ENCODE assay signal across 1 cellular context in genomic region chr14:105045710-105046326, GRCh38.
TF ChIP-seq lines count a peak whose summit lies in the region.

No MANE protein-coding gene starts in this region.

TF ChIP-seq in HepG2, 621 proteins besides CTCF, POLR2A, EP300 and RAD21 (continued from another document and continues in another):
- TF ChIP-seq ZHX2 (IDR thresholded peaks at IDR 0.05; ENCODE audit: low read depth) (no peak), ZHX2 (CRISPR knock-in tag; IDR thresholded peaks at IDR 0.05; ENCODE audit: borderline replicate concordance) (no peak), CBX1 (IDR thresholded peaks at IDR 0.05; ENCODE audit: low read depth) (no peak), GTF3A (CRISPR knock-in tag; conservative IDR thresholded peaks at IDR 0.05) (no peak), PRPF4 (IDR thresholded peaks at IDR 0.05; ENCODE audit: low read depth, low read length, poor library complexity, severe bottlenecking) (no peak), ZFP90 (CRISPR knock-in tag; IDR thresholded peaks at IDR 0.05; ENCODE audit: borderline replicate concordance) (no peak), SP4 (CRISPR knock-in tag; IDR thresholded peaks at IDR 0.05) (peak; percentile 63), CENPX (CRISPR knock-in tag; IDR thresholded peaks at IDR 0.05) (no peak), PAX8 (CRISPR knock-in tag; IDR thresholded peaks at IDR 0.05; ENCODE audit: borderline replicate concordance) (0 out of 2 replicates have a peak, but pooled peaks have one; percentile 39), NR2C2 (CRISPR knock-in tag; IDR thresholded peaks at IDR 0.05; ENCODE audit: borderline replicate concordance) (0 out of 2 replicates have a peak, but pooled peaks have one; percentile 19), RFXANK (CRISPR knock-in tag; IDR thresholded peaks at IDR 0.05) (no peak), KDM1A (CRISPR knock-in tag; IDR thresholded peaks at IDR 0.05) (no peak), ZNF761 (CRISPR knock-in tag; conservative IDR thresholded peaks at IDR 0.05) (no peak), ZNF530 (CRISPR knock-in tag; IDR thresholded peaks at IDR 0.05; ENCODE audit: low read depth) (no peak), ZFP82 (CRISPR knock-in tag; IDR thresholded peaks at IDR 0.05; ENCODE audit: borderline replicate concordance) (no peak), RAD51 (IDR thresholded peaks at IDR 0.05; ENCODE audit: borderline replicate concordance) (no peak), ZNF251 (CRISPR knock-in tag; IDR thresholded peaks at IDR 0.05) (no peak), NR1H2 (CRISPR knock-in tag; IDR thresholded peaks at IDR 0.05; ENCODE audit: borderline replicate concordance, low read depth) (no peak), ZNF136 (CRISPR knock-in tag; IDR thresholded peaks at IDR 0.05; ENCODE audit: low read depth) (no peak), YEATS4 (CRISPR knock-in tag; IDR thresholded peaks at IDR 0.05; ENCODE audit: borderline replicate concordance) (no peak), ZNF121 (CRISPR knock-in tag; IDR thresholded peaks at IDR 0.05) (no peak), ZNF564 (CRISPR knock-in tag; IDR thresholded peaks at IDR 0.05) (no peak), ZMYM3 (CRISPR knock-in tag; IDR thresholded peaks at IDR 0.05) (no peak), RBAK (CRISPR knock-in tag; IDR thresholded peaks at IDR 0.05) (no peak), ZNF790 (CRISPR knock-in tag; IDR thresholded peaks at IDR 0.05; ENCODE audit: borderline replicate concordance) (no peak), THAP11 (CRISPR knock-in tag; IDR thresholded peaks at IDR 0.05) (peak; percentile 40; the same call in 1 of the 2 replicates), ZNF749 (CRISPR knock-in tag; IDR thresholded peaks at IDR 0.05; ENCODE audit: borderline replicate concordance) (0 out of 2 replicates have a peak, but pooled peaks have one; percentile 34), ZNF207 (IDR thresholded peaks at IDR 0.05; ENCODE audit: borderline replicate concordance) (no peak), NFATC3 (CRISPR knock-in tag; IDR thresholded peaks at IDR 0.05) (no peak), SKIL (CRISPR knock-in tag; IDR thresholded peaks at IDR 0.05; ENCODE audit: borderline replicate concordance) (no peak), ZFX (CRISPR knock-in tag; IDR thresholded peaks at IDR 0.05; ENCODE audit: low read depth) (0 out of 2 replicates have a peak, but pooled peaks have one; percentile 43), SNAPC2 (CRISPR knock-in tag; IDR thresholded peaks at IDR 0.05) (no peak), ISX (CRISPR knock-in tag; conservative IDR thresholded peaks at IDR 0.05) (no peak), MAFF (IDR thresholded peaks at IDR 0.05; ENCODE audit: low read depth, low read length) (no peak), MTERF4 (CRISPR knock-in tag; IDR thresholded peaks at IDR 0.05) (no peak), GZF1 (CRISPR knock-in tag; IDR thresholded peaks at IDR 0.05) (no peak), KAT8 (CRISPR knock-in tag; IDR thresholded peaks at IDR 0.05) (peak; percentile 52), CAMTA2 (CRISPR knock-in tag; IDR thresholded peaks at IDR 0.05; ENCODE audit: borderline replicate concordance) (peak; percentile 84; the same call in 1 of the 2 replicates), IKZF1 (IDR thresholded peaks at IDR 0.05) (no peak), ZNF615 (CRISPR knock-in tag; IDR thresholded peaks at IDR 0.05; ENCODE audit: borderline replicate concordance) (no peak), ZNF737 (CRISPR knock-in tag; IDR thresholded peaks at IDR 0.05; ENCODE audit: borderline replicate concordance) (no peak), USF2 (IDR thresholded peaks at IDR 0.05; ENCODE audit: low read depth, low read length) (no peak), USF2 (CRISPR knock-in tag; IDR thresholded peaks at IDR 0.05; ENCODE audit: borderline replicate concordance) (no peak), BRD4 (CRISPR knock-in tag; IDR thresholded peaks at IDR 0.05) (no peak), ZNF629 (CRISPR knock-in tag; conservative IDR thresholded peaks at IDR 0.05) (0 out of 2 replicates have a peak, but pooled peaks have one; percentile 6), DDIT3 (CRISPR knock-in tag; IDR thresholded peaks at IDR 0.05) (no peak), NCOA2 (CRISPR knock-in tag; IDR thresholded peaks at IDR 0.05) (0 out of 2 replicates have a peak, but pooled peaks have one; percentile 18), FLYWCH1 (CRISPR knock-in tag; IDR thresholded peaks at IDR 0.05) (no peak), NFE2L1 (CRISPR knock-in tag; IDR thresholded peaks at IDR 0.05; ENCODE audit: borderline replicate concordance) (no peak), SMAD3 (CRISPR knock-in tag; IDR thresholded peaks at IDR 0.05) (no peak), WIZ (CRISPR knock-in tag; IDR thresholded peaks at IDR 0.05) (no peak)
- TF ChIP-seq, protein P1, sequence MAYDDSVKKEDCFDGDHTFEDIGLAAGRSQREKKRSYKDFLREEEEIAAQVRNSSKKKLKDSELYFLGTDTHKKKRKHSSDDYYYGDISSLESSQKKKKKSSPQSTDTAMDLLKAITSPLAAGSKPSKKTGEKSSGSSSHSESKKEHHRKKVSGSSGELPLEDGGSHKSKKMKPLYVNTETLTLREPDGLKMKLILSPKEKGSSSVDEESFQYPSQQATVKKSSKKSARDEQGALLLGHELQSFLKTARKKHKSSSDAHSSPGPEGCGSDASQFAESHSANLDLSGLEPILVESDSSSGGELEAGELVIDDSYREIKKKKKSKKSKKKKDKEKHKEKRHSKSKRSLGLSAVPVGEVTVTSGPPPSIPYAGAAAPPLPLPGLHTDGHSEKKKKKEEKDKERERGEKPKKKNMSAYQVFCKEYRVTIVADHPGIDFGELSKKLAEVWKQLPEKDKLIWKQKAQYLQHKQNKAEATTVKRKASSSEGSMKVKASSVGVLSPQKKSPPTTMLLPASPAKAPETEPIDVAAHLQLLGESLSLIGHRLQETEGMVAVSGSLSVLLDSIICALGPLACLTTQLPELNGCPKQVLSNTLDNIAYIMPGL (CRISPR knock-in tag; IDR thresholded peaks at IDR 0.05; ENCODE audit: borderline replicate concordance in 1 of 2, low read depth in 1 of 2) = peak; percentile 94 to 95
- TF ChIP-seq, protein P2, sequence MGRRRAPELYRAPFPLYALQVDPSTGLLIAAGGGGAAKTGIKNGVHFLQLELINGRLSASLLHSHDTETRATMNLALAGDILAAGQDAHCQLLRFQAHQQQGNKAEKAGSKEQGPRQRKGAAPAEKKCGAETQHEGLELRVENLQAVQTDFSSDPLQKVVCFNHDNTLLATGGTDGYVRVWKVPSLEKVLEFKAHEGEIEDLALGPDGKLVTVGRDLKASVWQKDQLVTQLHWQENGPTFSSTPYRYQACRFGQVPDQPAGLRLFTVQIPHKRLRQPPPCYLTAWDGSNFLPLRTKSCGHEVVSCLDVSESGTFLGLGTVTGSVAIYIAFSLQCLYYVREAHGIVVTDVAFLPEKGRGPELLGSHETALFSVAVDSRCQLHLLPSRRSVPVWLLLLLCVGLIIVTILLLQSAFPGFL (CRISPR knock-in tag; IDR thresholded peaks at IDR 0.05) = no peak
- TF ChIP-seq, protein P3, sequence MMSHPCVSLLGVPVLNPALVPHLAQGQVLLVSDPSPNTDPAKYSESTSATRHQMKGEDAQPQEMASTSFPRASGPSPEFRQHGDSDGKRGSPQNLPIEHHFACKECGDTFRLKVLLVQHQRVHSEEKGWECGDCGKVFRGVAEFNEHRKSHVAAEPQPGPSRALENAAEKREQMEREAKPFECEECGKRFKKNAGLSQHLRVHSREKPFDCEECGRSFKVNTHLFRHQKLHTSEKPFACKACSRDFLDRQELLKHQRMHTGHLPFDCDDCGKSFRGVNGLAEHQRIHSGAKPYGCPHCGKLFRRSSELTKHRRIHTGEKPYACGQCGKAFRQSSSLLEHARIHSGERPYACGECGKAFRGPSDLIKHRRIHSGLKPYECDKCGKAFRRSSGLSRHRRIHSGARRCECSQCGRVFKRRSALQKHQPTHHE (CRISPR knock-in tag; IDR thresholded peaks at IDR 0.05; ENCODE audit: borderline replicate concordance) = no peak
- TF ChIP-seq, protein P4, sequence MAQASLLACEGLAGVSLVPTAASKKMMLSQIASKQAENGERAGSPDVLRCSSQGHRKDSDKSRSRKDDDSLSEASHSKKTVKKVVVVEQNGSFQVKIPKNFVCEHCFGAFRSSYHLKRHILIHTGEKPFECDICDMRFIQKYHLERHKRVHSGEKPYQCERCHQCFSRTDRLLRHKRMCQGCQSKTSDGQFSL (CRISPR knock-in tag; IDR thresholded peaks at IDR 0.05) = no peak
- TF ChIP-seq, protein P5, sequence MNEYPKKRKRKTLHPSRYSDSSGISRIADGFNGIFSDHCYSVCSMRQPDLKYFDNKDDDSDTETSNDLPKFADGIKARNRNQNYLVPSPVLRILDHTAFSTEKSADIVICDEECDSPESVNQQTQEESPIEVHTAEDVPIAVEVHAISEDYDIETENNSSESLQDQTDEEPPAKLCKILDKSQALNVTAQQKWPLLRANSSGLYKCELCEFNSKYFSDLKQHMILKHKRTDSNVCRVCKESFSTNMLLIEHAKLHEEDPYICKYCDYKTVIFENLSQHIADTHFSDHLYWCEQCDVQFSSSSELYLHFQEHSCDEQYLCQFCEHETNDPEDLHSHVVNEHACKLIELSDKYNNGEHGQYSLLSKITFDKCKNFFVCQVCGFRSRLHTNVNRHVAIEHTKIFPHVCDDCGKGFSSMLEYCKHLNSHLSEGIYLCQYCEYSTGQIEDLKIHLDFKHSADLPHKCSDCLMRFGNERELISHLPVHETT (CRISPR knock-in tag; conservative IDR thresholded peaks at IDR 0.05) = 0 out of 2 replicates have a peak, but pooled peaks have one; percentile 38
